Comparison of ENCODE assay signal across 1 cellular context in genomic region chr9:34428325-34428958, GRCh38.
TF ChIP-seq lines count a peak whose summit lies in the region.

No MANE protein-coding gene starts in this region.

TF ChIP-seq in HepG2, 621 proteins besides CTCF, POLR2A, EP300 and RAD21:
- TF ChIP-seq NR2F6 (IDR thresholded peaks at IDR 0.05), result no peak
- no peak for TF ChIP-seq NR2F6 (CRISPR knock-in tag; IDR thresholded peaks at IDR 0.05)
- no peak for TF ChIP-seq THAP9 (CRISPR knock-in tag; IDR thresholded peaks at IDR 0.05; ENCODE audit: borderline replicate concordance)
- no peak for TF ChIP-seq PLRG1 (conservative IDR thresholded peaks at IDR 0.05)
- no peak for TF ChIP-seq RELA (CRISPR knock-in tag; IDR thresholded peaks at IDR 0.05)
- TF ChIP-seq ZIK1 (CRISPR knock-in tag; IDR thresholded peaks at IDR 0.05; ENCODE audit: borderline replicate concordance, low read depth), result no peak
- no peak for TF ChIP-seq ZFX (CRISPR knock-in tag; IDR thresholded peaks at IDR 0.05; ENCODE audit: low read depth)
- TF ChIP-seq CEBPB (IDR thresholded peaks at IDR 0.05; ENCODE audit: borderline replicate concordance, low read depth, low read length), result no peak
- TF ChIP-seq ZNF44 (CRISPR knock-in tag; IDR thresholded peaks at IDR 0.05), result no peak
- no peak for TF ChIP-seq ZNF768 (CRISPR knock-in tag; IDR thresholded peaks at IDR 0.05)
- TF ChIP-seq ZMYM4 (CRISPR knock-in tag; IDR thresholded peaks at IDR 0.05), result no peak
- no peak for TF ChIP-seq ARID4A (CRISPR knock-in tag; IDR thresholded peaks at IDR 0.05; ENCODE audit: borderline replicate concordance)
- no peak for TF ChIP-seq CC2D1A (CRISPR knock-in tag; IDR thresholded peaks at IDR 0.05)
- no peak for TF ChIP-seq EEA1 (CRISPR knock-in tag; IDR thresholded peaks at IDR 0.05; ENCODE audit: borderline replicate concordance)
- TF ChIP-seq YEATS4 (CRISPR knock-in tag; IDR thresholded peaks at IDR 0.05; ENCODE audit: borderline replicate concordance), result no peak
- TF ChIP-seq MLX (CRISPR knock-in tag; IDR thresholded peaks at IDR 0.05), result no peak
- no peak for TF ChIP-seq FOXO4 (CRISPR knock-in tag; conservative IDR thresholded peaks at IDR 0.05)
- no peak for TF ChIP-seq ZNF205 (CRISPR knock-in tag; IDR thresholded peaks at IDR 0.05)
- TF ChIP-seq JUND (CRISPR knock-in tag; IDR thresholded peaks at IDR 0.05), result no peak
- TF ChIP-seq TEAD2 (CRISPR knock-in tag; IDR thresholded peaks at IDR 0.05), result no peak
